Comparison of ENCODE assay signal across 8 cellular contexts in the genomic region with DNA sequence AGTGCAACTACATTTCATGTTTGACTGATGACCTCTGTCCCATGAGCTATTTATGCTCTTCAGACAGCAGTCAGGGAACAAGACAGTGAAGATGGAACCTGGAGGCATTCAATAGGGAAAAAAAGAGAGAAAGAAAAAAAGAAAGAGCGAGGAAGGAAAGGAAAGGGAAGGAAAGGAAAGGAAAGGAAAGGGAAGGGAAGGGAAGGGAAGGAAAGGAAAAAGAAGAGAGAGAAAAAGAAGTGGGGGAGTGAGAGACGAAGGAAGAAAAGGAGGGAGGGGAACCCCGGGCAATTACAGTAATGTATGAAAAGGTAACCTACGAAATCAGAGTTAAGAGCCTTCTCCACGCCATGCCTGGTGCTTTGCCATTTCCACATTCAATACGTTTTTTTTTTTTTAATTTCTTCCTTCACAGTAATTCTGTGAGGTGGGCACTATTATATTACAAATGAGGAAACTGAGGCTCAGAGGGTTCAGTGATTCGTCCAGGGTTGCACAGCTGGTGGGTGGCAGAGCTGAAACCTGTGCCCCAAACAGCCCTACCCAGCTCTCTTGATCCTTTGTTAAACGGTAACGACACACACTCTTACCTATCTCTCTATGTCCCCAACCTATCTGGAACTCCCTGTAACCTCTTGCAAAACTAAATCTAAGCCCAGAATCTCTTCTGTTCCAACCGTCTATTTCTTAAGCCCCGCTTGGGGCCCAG. TPM values are rescaled to one million over a fixed set of nuclear protein-coding genes. Genes with fewer than 3 reads are reported as not detected.
A peak's percentile ranks its signal among the peaks of the same experiment; 100 is the strongest.
DNase-seq lines count a peak whose midpoint lies in the region; ATAC-seq lines count a peak whose summit lies in the region.

No MANE protein-coding gene starts in this region.

- H3K27ac Mint-ChIP-seq in stimulated activated naive CD8-positive, alpha-beta T cell treated with anti-CD3 and anti-CD28 coated beads, Interleukin-15, Interleukin-2, amounts not matched to agents 100 ng/mL and 50 ng/mL, for 24 hours: peak overlapping the region; percentile 93

- H3K27ac ChIP-seq in caudate nucleus (ENCODE audit: low read depth, low read length) (peak overlapping the region; percentile 46), muscle layer of duodenum (ENCODE audit: low read length) (peak overlapping the region; percentile 42)

- peaks cover 95% of the 10 kb centered on the region for H3K4me1 Mint-ChIP-seq in stimulated activated naive CD8-positive, alpha-beta T cell treated with anti-CD3 and anti-CD28 coated beads, Interleukin-15, Interleukin-2, amounts not matched to agents 100 ng/mL and 50 ng/mL, for 24 hours (ENCODE audit: low read depth)

- H3K36me3 ChIP-seq in muscle layer of duodenum (ENCODE audit: control insufficient read depth in 1 of 2, insufficient read depth in 2 of 2, low read length in 2 of 2): no peaks in the 10 kb centered on the region

- no peaks in the 10 kb centered on the region for H3K27me3 ChIP-seq in muscle layer of duodenum (ENCODE audit: low read depth, low read length)

- H3K9me3 ChIP-seq in muscle layer of duodenum (ENCODE audit: control insufficient read depth in 1 of 2, low read length in 2 of 2): no peaks in the 10 kb centered on the region

- H3K4me1 ChIP-seq in muscle layer of duodenum (ENCODE audit: control insufficient read depth in 1 of 2, insufficient read depth in 2 of 2, low read length in 2 of 2): peaks cover 5 to 7% of the 10 kb centered on the region in 2 donors

- H3K4me3 Mint-ChIP-seq in stimulated activated naive CD8-positive, alpha-beta T cell treated with anti-CD3 and anti-CD28 coated beads, Interleukin-15, Interleukin-2, amounts not matched to agents 100 ng/mL and 50 ng/mL, for 24 hours: peak overlapping the region; percentile 75

- DNase-seq in stimulated activated naive CD8-positive, alpha-beta T cell treated with anti-CD3 and anti-CD28 coated beads, Interleukin-15, Interleukin-2, amounts not matched to agents 100 U/mL and 50 U/mL, for 24 hours: no peak
- DNase-seq in caudate nucleus (lab: John Stamatoyannopoulos, UW) (no peak), NK-92 (lab: John Stamatoyannopoulos, UW; ENCODE audit: unreplicated experiment) (no peak), G401 (ENCODE audit: low spot score) (no peak)
- no peak for DNase-seq in activated CD4-positive, CD25-positive, alpha-beta regulatory T cell treated with anti-CD3 and anti-CD28 coated beads, Interleukin-2, amount 50 U/mL, for 72 hours

- H3K36me3 Mint-ChIP-seq in stimulated activated naive CD8-positive, alpha-beta T cell treated with anti-CD3 and anti-CD28 coated beads, Interleukin-15, Interleukin-2, amounts not matched to agents 100 ng/mL and 50 ng/mL, for 24 hours (ENCODE audit: low read depth): no peaks in the 10 kb centered on the region

- H3K9me3 Mint-ChIP-seq in stimulated activated naive CD8-positive, alpha-beta T cell treated with anti-CD3 and anti-CD28 coated beads, Interleukin-15, Interleukin-2, amounts not matched to agents 100 ng/mL and 50 ng/mL, for 24 hours: no peaks in the 10 kb centered on the region

- H3K27me3 Mint-ChIP-seq in stimulated activated naive CD8-positive, alpha-beta T cell treated with anti-CD3 and anti-CD28 coated beads, Interleukin-15, Interleukin-2, amounts not matched to agents 100 ng/mL and 50 ng/mL, for 24 hours: no peaks in the 10 kb centered on the region

- peak overlapping the region; percentile 58 to 62 for H3K4me3 ChIP-seq in muscle layer of duodenum (ENCODE audit: low read depth in 1 of 2, low read length in 2 of 2)

- no peak for ATAC-seq in stimulated activated naive CD8-positive, alpha-beta T cell treated with anti-CD3 and anti-CD28 coated beads, Interleukin-15, Interleukin-2, amounts not matched to agents 100 U/mL and 50 U/mL, for 24 hours
- ATAC-seq in GM21619 (IDR thresholded peaks at IDR 0.05; ENCODE audit: unreplicated experiment): no peak

- in situ Hi-C loops in G401 (cut with HindIII; ENCODE audit: low sequenced_read_pairs): no loop called here

RNA-seq across cellular contexts. Expression of a gene that starts 39.3 kb away (rescaled TPM):
- 50.3 and 61.7 TPM in 2 replicates for total RNA-seq in G401 (2014; rRNA removed; shearing (Covaris generic))
